Comparison of ENCODE assay signal across 17 cellular contexts in the genomic region with DNA sequence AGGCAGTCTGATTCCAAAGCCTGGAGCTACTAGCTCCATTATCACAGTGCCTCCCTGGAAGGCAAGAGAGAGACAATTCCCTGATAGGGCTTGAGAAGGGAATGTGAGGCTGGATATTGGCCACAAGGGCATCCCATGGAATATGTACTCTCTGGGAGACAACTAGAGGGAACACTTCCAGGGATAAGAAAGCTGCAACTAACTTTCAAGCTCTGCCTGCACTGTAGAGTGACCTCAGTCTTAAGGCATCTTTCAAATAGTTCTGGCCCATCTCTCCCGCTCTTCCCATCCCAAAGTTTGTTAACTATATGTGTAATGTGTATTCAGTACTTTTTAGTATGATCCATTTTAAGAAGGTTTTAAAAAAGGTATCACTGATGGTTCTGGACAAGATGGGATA. TPM values are rescaled to one million over a fixed set of nuclear protein-coding genes. Genes with fewer than 3 reads are reported as not detected.
DNase-seq lines count a peak whose midpoint lies in the region; ATAC-seq and TF ChIP-seq lines count a peak whose summit lies in the region.
"Had no signal": no experiment of that assay in that cellular context is flagged by ENCODE, and none has a peak within 500 bp of the region (broad histone marks: within the 10 kb centered on the region; RNA-seq: fewer than 3 reads in every experiment).

No MANE protein-coding gene starts in this region.

- no peaks in the 10 kb centered on the region for H4K20me1 ChIP-seq in hepatocyte (ENCODE audit: insufficient read depth, poor library complexity, severe bottlenecking)

- no peaks in the 10 kb centered on the region for H3K36me3 ChIP-seq in hepatocyte (replicated peaks; ENCODE audit: insufficient read depth, low read depth)

- no peaks in the 10 kb centered on the region for H3K27me3 ChIP-seq in hepatocyte

- H3K9me2 ChIP-seq in hepatocyte (replicated peaks; ENCODE audit: insufficient read depth), result no peaks in the 10 kb centered on the region

- no peak overlapping the region for H3K27ac ChIP-seq in hepatocyte
- H3K27ac ChIP-seq: SK-N-MC had no signal

- no peak overlapping the region for H2AFZ ChIP-seq in hepatocyte

- ATAC-seq in GM18867 (IDR thresholded peaks at IDR 0.05; ENCODE audit: unreplicated experiment), result no peak
- no peak for ATAC-seq in HG02870 (IDR thresholded peaks at IDR 0.05; ENCODE audit: unreplicated experiment)
- ATAC-seq: K562 had no signal

- H3K4me3 ChIP-seq in choroid plexus epithelial cell (ENCODE audit: low read depth, low read length), result no peak overlapping the region
- H3K4me3 ChIP-seq in foreskin fibroblast (ENCODE audit: low read depth in 1 of 2, low read length in 2 of 2), result no peak overlapping the region
- no peak overlapping the region for H3K4me3 ChIP-seq in hepatocyte
- H3K4me3 ChIP-seq: K562, SK-N-MC had no signal

- 68% methylated on average over 1 of the region's 1 CpG for WGBS in hepatocyte (ENCODE audit: low lambda C conversion rate, missing lambda C conversion rate)

- H3K9me3 ChIP-seq in hepatocyte (ENCODE audit: low read depth), result no peaks in the 10 kb centered on the region

- TF ChIP-seq CTCF in choroid plexus epithelial cell (conservative IDR thresholded peaks at IDR 0.05; ENCODE audit: low read depth, low read length) (no peak), foreskin fibroblast (IDR thresholded peaks at IDR 0.05; ENCODE audit: low read depth, low read length) (no peak), hepatocyte (IDR thresholded peaks at IDR 0.05; ENCODE audit: poor library complexity) (no peak)

- H3K79me2 ChIP-seq in hepatocyte, result no peaks in the 10 kb centered on the region

- no peaks in the 10 kb centered on the region for H3K4me1 ChIP-seq in hepatocyte (ENCODE audit: insufficient read depth)

- DNase-seq in GM04503 (ENCODE audit: low read depth), result peak; percentile 19
- peak; percentile 26 for DNase-seq in choroid plexus epithelial cell (ENCODE audit: low read depth)
- DNase-seq in foreskin fibroblast, result peak; percentile 14 to 45
- DNase-seq in hepatocyte (ENCODE audit: low spot score), result no peak
- no peak for DNase-seq in NAMALWA (ENCODE audit: low spot score)
- DNase-seq: CD4-positive, alpha-beta T cell; H9; NCI-H1105 treated with DMSO at 0.1 percent for 48 hours; NCI-H1694; NCI-H510A treated with DMSO at 0.1 percent for 48 hours; NCI-H774; OCI-M1; SHP77 had no signal

- H3K4me2 ChIP-seq in hepatocyte, result no peak overlapping the region

RNA-seq across cellular contexts. Expression of a gene that starts 13.1 kb away (rescaled TPM):
- total RNA-seq in hepatocyte, result 3.0 and 10.4 TPM in 2 replicates
- polyA plus RNA-seq in hepatocyte, result 8.4 and 12.0 TPM in 2 replicates
- total RNA-seq: K562 had no signal

RNA-seq across cellular contexts. Expression of a gene that starts 45.9 kb away (rescaled TPM):
- 308 and 403 TPM in 2 replicates for total RNA-seq in hepatocyte
- polyA plus RNA-seq in hepatocyte, result 1,210 and 1,380 TPM in 2 replicates

Comparison
In these comparisons a context has a peak if more than half of its experiments do, and no peak if none do; other contexts are left out.
1. DNase-seq: peak in GM04503 (single experiment), choroid plexus epithelial cell (single experiment) and foreskin fibroblast (2 of 2); none in hepatocyte (single experiment) and NAMALWA (single experiment).